Comparison of ENCODE assay signal across 11 cellular contexts in genomic region chr2:4585057-4585635, GRCh38.
"Had no signal": no experiment of that assay in that cellular context is flagged by ENCODE, and none has a peak within 500 bp of the region (broad histone marks: within the 10 kb centered on the region; RNA-seq: fewer than 3 reads in every experiment).

No MANE protein-coding gene starts in this region.

- H3K4me1 ChIP-seq: HAP-1 had no signal

- ATAC-seq: GM23338, HCT116 had no signal

- H3K4me2 ChIP-seq: GM23338 had no signal

- H3K9ac ChIP-seq: GM23248 had no signal

- H3K27ac ChIP-seq: GM23248 had no signal

- H3K4me3 ChIP-seq: GM23248, GM23338, HAP-1 had no signal

- DNase-seq: GM23248, GOT3, H7, H9, HCEC 1CT, HFFc6 had no signal

- H3K36me3 ChIP-seq: HAP-1 had no signal

- H3K4me3 Mint-ChIP-seq: GM23338, H9, HFFc6 had no signal

- FAIRE-seq: H1, H54 had no signal

- H3K9me3 Mint-ChIP-seq: H9 had no signal

- H3K4me1 Mint-ChIP-seq: GM23338 had no signal

- H3K27ac Mint-ChIP-seq: GM23338, H9, HFFc6 had no signal

- H2AFZ ChIP-seq: GM23248, GM23338 had no signal
